9 cellular contexts compared by ENCODE assay signal in the genomic region with DNA sequence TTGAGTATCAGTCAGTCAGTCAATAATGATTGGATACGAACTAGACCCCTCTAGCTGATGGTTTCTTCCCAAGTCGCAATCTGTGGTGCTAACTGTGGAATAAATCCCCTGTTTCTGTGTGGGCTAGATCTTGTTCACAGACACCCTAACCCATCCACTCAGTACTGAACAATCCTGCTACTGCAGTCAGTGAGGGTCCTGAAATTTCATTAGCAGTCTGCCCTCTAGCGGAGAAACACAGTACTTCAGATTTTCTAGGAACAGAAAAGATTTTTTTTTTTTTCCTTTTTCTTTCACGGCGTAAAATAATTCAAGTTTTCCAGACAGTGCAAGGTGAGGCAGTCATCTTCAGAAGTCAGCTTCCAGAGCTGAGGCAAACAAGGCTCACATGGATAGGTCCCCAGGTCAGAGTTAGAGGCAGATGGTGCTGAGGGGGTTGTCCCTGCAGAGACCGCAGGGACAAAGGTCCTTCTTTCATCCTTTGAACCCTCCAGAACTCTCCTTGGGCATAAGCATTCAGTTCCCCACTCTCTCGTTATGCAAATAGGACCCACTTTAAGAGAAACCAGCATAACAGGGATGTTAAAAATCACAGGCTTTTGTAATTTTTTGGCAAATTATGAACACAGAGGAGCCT.
DNase-seq lines count a peak whose midpoint lies in the region; TF ChIP-seq lines count a peak whose summit lies in the region.
"Had no signal": no experiment of that assay in that cellular context is flagged by ENCODE, and none has a peak within 500 bp of the region (broad histone marks: within the 10 kb centered on the region; RNA-seq: fewer than 3 reads in every experiment).

No MANE protein-coding gene starts in this region.

- DNase-seq in activated gamma-delta T cell treated with Interleukin-2 at 50 U/mL for 16 hours (peak; percentile 24), activated gamma-delta T cell (lab: John Stamatoyannopoulos, UW) (no peak), LHCN-M2 (ENCODE audit: low read depth) (peak; percentile 57), right atrium auricular region (ENCODE audit: low spot score) (no peak), DMS153 (lab: John Stamatoyannopoulos, UW) (no peak), NCI-H2107 (lab: John Stamatoyannopoulos, UW) (no peak)

- H3K27me3 Mint-ChIP-seq in activated naive CD8-positive, alpha-beta T cell = no peaks in the 10 kb centered on the region
- H3K27me3 Mint-ChIP-seq: central memory CD8-positive, alpha-beta T cell had no signal

- H3K4me3 Mint-ChIP-seq in activated naive CD8-positive, alpha-beta T cell = no peak overlapping the region
- H3K4me3 Mint-ChIP-seq: central memory CD8-positive, alpha-beta T cell had no signal

- H3K9me3 Mint-ChIP-seq in activated naive CD8-positive, alpha-beta T cell (ENCODE audit: low read depth) = no peaks in the 10 kb centered on the region
- H3K9me3 Mint-ChIP-seq: central memory CD8-positive, alpha-beta T cell had no signal

- peak overlapping the region; percentile 41 for H3K27ac Mint-ChIP-seq in activated naive CD8-positive, alpha-beta T cell

- H3K4me3 ChIP-seq in right atrium auricular region = no peak overlapping the region
- peak overlapping the region; percentile 27 for H3K4me3 ChIP-seq in skeletal muscle satellite cell (ENCODE audit: low read length)

- H3K4me1 Mint-ChIP-seq in activated naive CD8-positive, alpha-beta T cell (ENCODE audit: low read depth) = peaks cover 24% of the 10 kb centered on the region

- no peak overlapping the region for H3K27ac ChIP-seq in right atrium auricular region

- H3K36me3 ChIP-seq in right atrium auricular region (no peaks in the 10 kb centered on the region), skeletal muscle satellite cell (ENCODE audit: insufficient read depth, low read length) (no peaks in the 10 kb centered on the region)

- no peak overlapping the region for H3K9ac ChIP-seq in skeletal muscle satellite cell (ENCODE audit: low read depth, low read length)

- H3K36me3 Mint-ChIP-seq in activated naive CD8-positive, alpha-beta T cell = peaks cover 13% of the 10 kb centered on the region

- no peaks in the 10 kb centered on the region for H3K9me3 ChIP-seq in right atrium auricular region
- H3K9me3 ChIP-seq in skeletal muscle satellite cell (replicated peaks; ENCODE audit: low read length) = no peaks in the 10 kb centered on the region

- H3K4me2 ChIP-seq in skeletal muscle satellite cell (ENCODE audit: low read length) = peak overlapping the region; percentile 63

- H3K4me1 ChIP-seq in right atrium auricular region (no peaks in the 10 kb centered on the region), skeletal muscle satellite cell (ENCODE audit: control insufficient read depth, insufficient read depth, low read length) (no peaks in the 10 kb centered on the region)

- no peaks in the 10 kb centered on the region for H3K27me3 ChIP-seq in right atrium auricular region
- no peaks in the 10 kb centered on the region for H3K27me3 ChIP-seq in skeletal muscle satellite cell (ENCODE audit: control insufficient read depth, insufficient read depth, low read length)

- TF ChIP-seq CTCF in right atrium auricular region (IDR thresholded peaks at IDR 0.05) = peak; percentile 77 to 91

Comparison
In these comparisons a context has a peak if more than half of its experiments do, and no peak if none do; other contexts are left out.
1. DNase-seq: peak in activated gamma-delta T cell treated with Interleukin-2 at 50 U/mL for 16 hours (single experiment) and LHCN-M2 (single experiment); none in activated gamma-delta T cell (single experiment), right atrium auricular region (single experiment), DMS153 (single experiment) and NCI-H2107 (single experiment).